1 cellular context compared by ENCODE assay signal in the genomic region with DNA sequence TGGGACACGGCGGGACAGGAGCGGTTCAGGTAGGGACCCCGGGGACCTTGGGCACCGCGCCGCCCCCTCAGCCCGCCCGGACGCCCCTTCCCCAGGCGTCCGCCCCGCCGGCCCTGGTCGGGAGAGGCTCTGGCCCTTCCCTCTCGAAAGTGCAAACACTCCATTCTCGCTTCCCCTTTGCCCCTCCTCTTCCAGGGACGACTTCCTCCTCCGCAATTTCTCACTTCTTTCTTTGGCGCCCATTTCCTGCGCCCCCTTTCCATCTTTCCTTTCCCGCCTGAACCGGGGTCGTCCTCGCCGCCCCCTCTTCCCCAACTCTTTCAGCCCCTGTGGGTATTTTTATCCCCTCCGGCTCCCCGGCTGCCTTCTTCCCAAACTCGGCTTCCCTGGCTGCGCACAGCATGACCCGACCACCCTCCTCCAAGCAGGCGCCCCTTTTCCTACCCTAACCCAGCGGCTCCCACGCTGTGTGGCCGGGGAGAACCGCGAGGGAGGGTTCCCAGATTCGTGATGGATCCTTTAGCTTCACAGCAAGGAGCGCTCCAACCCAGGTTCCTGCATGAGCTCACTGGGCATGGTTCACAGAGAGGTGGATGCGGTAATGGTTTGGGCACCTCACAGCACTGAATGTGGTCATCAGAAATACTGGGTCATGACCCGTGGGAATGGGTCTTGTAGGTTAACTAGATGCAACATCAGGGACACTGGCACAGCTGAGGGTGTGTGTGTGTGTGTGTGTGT.
A peak's percentile ranks its signal among the peaks of the same experiment; 100 is the strongest.
TF ChIP-seq lines count a peak whose summit lies in the region.

No MANE protein-coding gene starts in this region.

TF ChIP-seq in HEK293, 187 proteins besides CTCF, POLR2A, EP300 and RAD21 (continued from another document and continues in another):
- no peak for TF ChIP-seq ZNF792 (tag by site-specific recombination; IDR thresholded peaks at IDR 0.05)
- no peak for TF ChIP-seq ZNF530 (tag by site-specific recombination; IDR thresholded peaks at IDR 0.05; ENCODE audit: low read depth)
- peak; percentile 78 for TF ChIP-seq PRDM1 (tag by site-specific recombination; IDR thresholded peaks at IDR 0.05)
- no peak for TF ChIP-seq ZNF157 (tag by site-specific recombination; IDR thresholded peaks at IDR 0.05)
- no peak for TF ChIP-seq TCF7L2 (IDR thresholded peaks at IDR 0.05; ENCODE audit: borderline replicate concordance, low read depth, low read length)
- TF ChIP-seq ZNF138 (tag by site-specific recombination; IDR thresholded peaks at IDR 0.05; ENCODE audit: borderline replicate concordance): no peak
- TF ChIP-seq ZNF223 (tag by site-specific recombination; IDR thresholded peaks at IDR 0.05): peak; percentile 97
- TF ChIP-seq ZNF555 (tag by site-specific recombination; conservative IDR thresholded peaks at IDR 0.05): no peak
- 0 out of 2 replicates have a peak, but pooled peaks have one; percentile 42 for TF ChIP-seq ZNF629 (tag by site-specific recombination; IDR thresholded peaks at IDR 0.05)
- TF ChIP-seq, protein P1, sequence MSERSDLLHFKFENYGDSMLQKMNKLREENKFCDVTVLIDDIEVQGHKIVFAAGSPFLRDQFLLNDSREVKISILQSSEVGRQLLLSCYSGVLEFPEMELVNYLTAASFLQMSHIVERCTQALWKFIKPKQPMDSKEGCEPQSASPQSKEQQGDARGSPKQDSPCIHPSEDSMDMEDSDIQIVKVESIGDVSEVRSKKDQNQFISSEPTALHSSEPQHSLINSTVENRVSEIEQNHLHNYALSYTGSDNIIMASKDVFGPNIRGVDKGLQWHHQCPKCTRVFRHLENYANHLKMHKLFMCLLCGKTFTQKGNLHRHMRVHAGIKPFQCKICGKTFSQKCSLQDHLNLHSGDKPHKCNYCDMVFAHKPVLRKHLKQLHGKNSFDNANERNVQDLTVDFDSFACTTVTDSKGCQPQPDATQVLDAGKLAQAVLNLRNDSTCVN (tag by site-specific recombination; optimal IDR thresholded peaks at IDR 0.05): peak; percentile 51
- TF ChIP-seq ZNF266 (tag by site-specific recombination; IDR thresholded peaks at IDR 0.05; ENCODE audit: low read depth): no peak
- TF ChIP-seq ZNF2 (tag by site-specific recombination; IDR thresholded peaks at IDR 0.05): no peak
- TF ChIP-seq, protein P2, sequence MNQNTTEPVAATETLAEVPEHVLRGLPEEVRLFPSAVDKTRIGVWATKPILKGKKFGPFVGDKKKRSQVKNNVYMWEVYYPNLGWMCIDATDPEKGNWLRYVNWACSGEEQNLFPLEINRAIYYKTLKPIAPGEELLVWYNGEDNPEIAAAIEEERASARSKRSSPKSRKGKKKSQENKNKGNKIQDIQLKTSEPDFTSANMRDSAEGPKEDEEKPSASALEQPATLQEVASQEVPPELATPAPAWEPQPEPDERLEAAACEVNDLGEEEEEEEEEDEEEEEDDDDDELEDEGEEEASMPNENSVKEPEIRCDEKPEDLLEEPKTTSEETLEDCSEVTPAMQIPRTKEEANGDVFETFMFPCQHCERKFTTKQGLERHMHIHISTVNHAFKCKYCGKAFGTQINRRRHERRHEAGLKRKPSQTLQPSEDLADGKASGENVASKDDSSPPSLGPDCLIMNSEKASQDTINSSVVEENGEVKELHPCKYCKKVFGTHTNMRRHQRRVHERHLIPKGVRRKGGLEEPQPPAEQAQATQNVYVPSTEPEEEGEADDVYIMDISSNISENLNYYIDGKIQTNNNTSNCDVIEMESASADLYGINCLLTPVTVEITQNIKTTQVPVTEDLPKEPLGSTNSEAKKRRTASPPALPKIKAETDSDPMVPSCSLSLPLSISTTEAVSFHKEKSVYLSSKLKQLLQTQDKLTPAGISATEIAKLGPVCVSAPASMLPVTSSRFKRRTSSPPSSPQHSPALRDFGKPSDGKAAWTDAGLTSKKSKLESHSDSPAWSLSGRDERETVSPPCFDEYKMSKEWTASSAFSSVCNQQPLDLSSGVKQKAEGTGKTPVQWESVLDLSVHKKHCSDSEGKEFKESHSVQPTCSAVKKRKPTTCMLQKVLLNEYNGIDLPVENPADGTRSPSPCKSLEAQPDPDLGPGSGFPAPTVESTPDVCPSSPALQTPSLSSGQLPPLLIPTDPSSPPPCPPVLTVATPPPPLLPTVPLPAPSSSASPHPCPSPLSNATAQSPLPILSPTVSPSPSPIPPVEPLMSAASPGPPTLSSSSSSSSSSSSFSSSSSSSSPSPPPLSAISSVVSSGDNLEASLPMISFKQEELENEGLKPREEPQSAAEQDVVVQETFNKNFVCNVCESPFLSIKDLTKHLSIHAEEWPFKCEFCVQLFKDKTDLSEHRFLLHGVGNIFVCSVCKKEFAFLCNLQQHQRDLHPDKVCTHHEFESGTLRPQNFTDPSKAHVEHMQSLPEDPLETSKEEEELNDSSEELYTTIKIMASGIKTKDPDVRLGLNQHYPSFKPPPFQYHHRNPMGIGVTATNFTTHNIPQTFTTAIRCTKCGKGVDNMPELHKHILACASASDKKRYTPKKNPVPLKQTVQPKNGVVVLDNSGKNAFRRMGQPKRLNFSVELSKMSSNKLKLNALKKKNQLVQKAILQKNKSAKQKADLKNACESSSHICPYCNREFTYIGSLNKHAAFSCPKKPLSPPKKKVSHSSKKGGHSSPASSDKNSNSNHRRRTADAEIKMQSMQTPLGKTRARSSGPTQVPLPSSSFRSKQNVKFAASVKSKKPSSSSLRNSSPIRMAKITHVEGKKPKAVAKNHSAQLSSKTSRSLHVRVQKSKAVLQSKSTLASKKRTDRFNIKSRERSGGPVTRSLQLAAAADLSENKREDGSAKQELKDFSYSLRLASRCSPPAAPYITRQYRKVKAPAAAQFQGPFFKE (tag by site-specific recombination; IDR thresholded peaks at IDR 0.05; ENCODE audit: borderline replicate concordance): no peak
- TF ChIP-seq, protein P3, sequence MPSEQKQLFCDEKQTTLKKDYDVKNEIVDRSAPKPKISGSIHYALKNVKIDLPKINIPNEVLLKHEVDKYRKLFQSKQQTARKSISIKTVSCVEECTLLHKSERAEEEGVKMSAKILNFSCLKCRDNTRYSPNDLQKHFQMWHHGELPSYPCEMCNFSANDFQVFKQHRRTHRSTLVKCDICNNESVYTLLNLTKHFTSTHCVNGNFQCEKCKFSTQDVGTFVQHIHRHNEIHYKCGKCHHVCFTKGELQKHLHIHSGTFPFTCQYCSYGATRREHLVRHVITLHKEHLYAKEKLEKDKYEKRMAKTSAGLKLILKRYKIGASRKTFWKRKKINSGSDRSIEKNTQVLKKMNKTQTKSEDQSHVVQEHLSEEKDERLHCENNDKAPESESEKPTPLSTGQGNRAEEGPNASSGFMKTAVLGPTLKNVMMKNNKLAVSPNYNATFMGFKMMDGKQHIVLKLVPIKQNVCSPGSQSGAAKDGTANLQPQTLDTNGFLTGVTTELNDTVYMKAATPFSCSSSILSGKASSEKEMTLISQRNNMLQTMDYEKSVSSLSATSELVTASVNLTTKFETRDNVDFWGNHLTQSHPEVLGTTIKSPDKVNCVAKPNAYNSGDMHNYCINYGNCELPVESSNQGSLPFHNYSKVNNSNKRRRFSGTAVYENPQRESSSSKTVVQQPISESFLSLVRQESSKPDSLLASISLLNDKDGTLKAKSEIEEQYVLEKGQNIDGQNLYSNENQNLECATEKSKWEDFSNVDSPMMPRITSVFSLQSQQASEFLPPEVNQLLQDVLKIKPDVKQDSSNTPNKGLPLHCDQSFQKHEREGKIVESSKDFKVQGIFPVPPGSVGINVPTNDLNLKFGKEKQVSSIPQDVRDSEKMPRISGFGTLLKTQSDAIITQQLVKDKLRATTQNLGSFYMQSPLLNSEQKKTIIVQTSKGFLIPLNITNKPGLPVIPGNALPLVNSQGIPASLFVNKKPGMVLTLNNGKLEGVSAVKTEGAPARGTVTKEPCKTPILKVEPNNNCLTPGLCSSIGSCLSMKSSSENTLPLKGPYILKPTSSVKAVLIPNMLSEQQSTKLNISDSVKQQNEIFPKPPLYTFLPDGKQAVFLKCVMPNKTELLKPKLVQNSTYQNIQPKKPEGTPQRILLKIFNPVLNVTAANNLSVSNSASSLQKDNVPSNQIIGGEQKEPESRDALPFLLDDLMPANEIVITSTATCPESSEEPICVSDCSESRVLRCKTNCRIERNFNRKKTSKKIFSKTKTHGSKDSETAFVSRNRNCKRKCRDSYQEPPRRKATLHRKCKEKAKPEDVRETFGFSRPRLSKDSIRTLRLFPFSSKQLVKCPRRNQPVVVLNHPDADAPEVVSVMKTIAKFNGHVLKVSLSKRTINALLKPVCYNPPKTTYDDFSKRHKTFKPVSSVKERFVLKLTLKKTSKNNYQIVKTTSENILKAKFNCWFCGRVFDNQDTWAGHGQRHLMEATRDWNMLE (tag by site-specific recombination; conservative IDR thresholded peaks at IDR 0.05; ENCODE audit: low read depth): no peak
- peak; percentile 80 for TF ChIP-seq SP2 (tag by site-specific recombination; IDR thresholded peaks at IDR 0.05)
- TF ChIP-seq, protein P4, sequence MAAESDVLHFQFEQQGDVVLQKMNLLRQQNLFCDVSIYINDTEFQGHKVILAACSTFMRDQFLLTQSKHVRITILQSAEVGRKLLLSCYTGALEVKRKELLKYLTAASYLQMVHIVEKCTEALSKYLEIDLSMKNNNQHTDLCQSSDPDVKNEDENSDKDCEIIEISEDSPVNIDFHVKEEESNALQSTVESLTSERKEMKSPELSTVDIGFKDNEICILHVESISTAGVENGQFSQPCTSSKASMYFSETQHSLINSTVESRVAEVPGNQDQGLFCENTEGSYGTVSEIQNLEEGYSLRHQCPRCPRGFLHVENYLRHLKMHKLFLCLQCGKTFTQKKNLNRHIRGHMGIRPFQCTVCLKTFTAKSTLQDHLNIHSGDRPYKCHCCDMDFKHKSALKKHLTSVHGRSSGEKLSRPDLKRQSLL (tag by site-specific recombination; IDR thresholded peaks at IDR 0.05): peak; percentile 27; the same call in 1 of the 2 replicates
- TF ChIP-seq ZNF366 (tag by site-specific recombination; conservative IDR thresholded peaks at IDR 0.05): peak; percentile 64
- no peak for TF ChIP-seq ZNF610 (tag by site-specific recombination; IDR thresholded peaks at IDR 0.05; ENCODE audit: borderline replicate concordance)
- TF ChIP-seq ZNF174 (tag by site-specific recombination; IDR thresholded peaks at IDR 0.05): no peak
- TF ChIP-seq ZNF48 (tag by site-specific recombination; IDR thresholded peaks at IDR 0.05): no peak
- no peak for TF ChIP-seq OSR2 (tag by site-specific recombination; IDR thresholded peaks at IDR 0.05)
- no peak for TF ChIP-seq ZNF664 (tag by site-specific recombination; IDR thresholded peaks at IDR 0.05)
- TF ChIP-seq, protein P5, sequence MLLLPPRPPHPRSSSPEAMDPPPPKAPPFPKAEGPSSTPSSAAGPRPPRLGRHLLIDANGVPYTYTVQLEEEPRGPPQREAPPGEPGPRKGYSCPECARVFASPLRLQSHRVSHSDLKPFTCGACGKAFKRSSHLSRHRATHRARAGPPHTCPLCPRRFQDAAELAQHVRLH (tag by site-specific recombination; IDR thresholded peaks at IDR 0.05): no peak
- TF ChIP-seq ZNF302 (tag by site-specific recombination; IDR thresholded peaks at IDR 0.05; ENCODE audit: low read depth): no peak
- TF ChIP-seq, protein P6, sequence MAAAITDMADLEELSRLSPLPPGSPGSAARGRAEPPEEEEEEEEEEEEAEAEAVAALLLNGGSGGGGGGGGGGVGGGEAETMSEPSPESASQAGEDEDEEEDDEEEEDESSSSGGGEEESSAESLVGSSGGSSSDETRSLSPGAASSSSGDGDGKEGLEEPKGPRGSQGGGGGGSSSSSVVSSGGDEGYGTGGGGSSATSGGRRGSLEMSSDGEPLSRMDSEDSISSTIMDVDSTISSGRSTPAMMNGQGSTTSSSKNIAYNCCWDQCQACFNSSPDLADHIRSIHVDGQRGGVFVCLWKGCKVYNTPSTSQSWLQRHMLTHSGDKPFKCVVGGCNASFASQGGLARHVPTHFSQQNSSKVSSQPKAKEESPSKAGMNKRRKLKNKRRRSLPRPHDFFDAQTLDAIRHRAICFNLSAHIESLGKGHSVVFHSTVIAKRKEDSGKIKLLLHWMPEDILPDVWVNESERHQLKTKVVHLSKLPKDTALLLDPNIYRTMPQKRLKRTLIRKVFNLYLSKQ (tag by site-specific recombination; IDR thresholded peaks at IDR 0.05; ENCODE audit: borderline replicate concordance): no peak
- no peak for TF ChIP-seq MZF1 (tag by site-specific recombination; IDR thresholded peaks at IDR 0.05; ENCODE audit: borderline replicate concordance)
- no peak for TF ChIP-seq ZNF146 (tag by site-specific recombination; IDR thresholded peaks at IDR 0.05)
- TF ChIP-seq, protein P7, sequence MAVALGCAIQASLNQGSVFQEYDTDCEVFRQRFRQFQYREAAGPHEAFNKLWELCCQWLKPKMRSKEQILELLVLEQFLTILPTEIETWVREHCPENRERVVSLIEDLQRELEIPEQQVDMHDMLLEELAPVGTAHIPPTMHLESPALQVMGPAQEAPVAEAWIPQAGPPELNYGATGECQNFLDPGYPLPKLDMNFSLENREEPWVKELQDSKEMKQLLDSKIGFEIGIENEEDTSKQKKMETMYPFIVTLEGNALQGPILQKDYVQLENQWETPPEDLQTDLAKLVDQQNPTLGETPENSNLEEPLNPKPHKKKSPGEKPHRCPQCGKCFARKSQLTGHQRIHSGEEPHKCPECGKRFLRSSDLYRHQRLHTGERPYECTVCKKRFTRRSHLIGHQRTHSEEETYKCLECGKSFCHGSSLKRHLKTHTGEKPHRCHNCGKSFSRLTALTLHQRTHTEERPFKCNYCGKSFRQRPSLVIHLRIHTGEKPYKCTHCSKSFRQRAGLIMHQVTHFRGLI (tag by site-specific recombination; IDR thresholded peaks at IDR 0.05): no peak
- TF ChIP-seq SETDB1 (IDR thresholded peaks at IDR 0.05; ENCODE audit: insufficient read length, low read length): no peak
- TF ChIP-seq, protein P8, sequence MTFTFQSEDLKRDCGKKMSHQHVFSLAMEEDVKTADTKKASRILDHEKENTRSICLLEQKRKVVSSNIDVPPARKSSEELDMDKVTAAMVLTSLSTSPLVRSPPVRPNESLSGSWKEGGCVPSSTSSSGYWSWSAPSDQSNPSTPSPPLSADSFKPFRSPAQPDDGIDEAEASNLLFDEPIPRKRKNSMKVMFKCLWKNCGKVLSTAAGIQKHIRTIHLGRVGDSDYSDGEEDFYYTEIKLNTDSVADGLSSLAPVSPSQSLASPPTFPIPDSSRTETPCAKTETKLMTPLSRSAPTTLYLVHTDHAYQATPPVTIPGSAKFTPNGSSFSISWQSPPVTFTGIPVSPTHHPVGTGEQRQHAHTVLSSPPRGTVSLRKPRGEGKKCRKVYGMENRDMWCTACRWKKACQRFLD (tag by site-specific recombination; IDR thresholded peaks at IDR 0.05): no peak
- TF ChIP-seq, protein P9, sequence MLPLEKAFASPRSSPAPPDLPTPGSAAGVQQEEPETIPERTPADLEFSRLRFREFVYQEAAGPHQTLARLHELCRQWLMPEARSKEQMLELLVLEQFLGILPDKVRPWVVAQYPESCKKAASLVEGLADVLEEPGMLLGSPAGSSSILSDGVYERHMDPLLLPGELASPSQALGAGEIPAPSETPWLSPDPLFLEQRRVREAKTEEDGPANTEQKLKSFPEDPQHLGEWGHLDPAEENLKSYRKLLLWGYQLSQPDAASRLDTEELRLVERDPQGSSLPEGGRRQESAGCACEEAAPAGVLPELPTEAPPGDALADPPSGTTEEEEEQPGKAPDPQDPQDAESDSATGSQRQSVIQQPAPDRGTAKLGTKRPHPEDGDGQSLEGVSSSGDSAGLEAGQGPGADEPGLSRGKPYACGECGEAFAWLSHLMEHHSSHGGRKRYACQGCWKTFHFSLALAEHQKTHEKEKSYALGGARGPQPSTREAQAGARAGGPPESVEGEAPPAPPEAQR (tag by site-specific recombination; IDR thresholded peaks at IDR 0.05): no peak
- TF ChIP-seq ZBTB20 (tag by site-specific recombination; IDR thresholded peaks at IDR 0.05): peak; percentile 18; the same call in 1 of the 2 replicates
- TF ChIP-seq ZNF155 (tag by site-specific recombination; IDR thresholded peaks at IDR 0.05): no peak
- TF ChIP-seq MEIS1 (CRISPR knock-in tag; IDR thresholded peaks at IDR 0.05; ENCODE audit: borderline replicate concordance): no peak
- TF ChIP-seq YY2 (tag by site-specific recombination; IDR thresholded peaks at IDR 0.05): no peak
